ENCODE assay signal across 23 cellular contexts in the genomic region with DNA sequence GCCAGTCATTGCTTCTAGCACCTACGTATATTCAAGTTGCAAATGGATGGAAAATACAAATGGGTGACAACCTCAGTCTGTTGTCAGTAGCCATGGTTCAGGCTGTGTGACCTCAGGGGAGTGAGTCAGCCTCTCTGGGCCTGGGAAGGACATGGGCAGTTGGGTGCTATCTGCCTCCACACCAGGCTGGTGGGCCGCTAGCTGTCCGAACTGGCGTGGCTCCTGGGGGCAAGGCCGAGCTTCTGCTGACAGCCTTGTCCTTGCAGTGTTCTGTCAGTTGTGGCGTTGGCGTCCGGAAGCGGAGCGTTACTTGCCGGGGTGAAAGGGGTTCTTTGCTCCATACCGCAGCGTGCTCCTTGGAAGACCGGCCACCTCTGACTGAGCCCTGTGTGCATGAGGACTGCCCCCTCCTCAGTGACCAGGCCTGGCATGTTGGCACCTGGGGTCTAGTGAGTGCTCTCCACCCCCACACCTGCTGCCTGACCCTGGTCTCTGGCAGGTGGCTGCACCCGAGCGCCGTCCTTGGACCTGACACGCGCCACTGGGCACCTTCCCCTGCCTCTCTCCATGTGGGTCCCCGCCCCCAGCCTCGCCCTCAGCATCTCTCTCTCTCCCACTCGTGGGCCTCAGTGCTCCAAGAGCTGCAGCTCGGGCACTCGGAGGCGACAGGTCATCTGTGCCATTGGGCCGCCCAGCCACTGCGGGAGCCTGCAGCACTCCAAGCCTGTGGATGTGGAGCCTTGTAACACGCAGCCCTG. TPM values are rescaled to one million over a fixed set of nuclear protein-coding genes. Genes with fewer than 3 reads are reported as not detected.
DNase-seq lines count a peak whose midpoint lies in the region; ATAC-seq, FAIRE-seq and TF ChIP-seq lines count a peak whose summit lies in the region.
"Had no signal": no experiment of that assay in that cellular context is flagged by ENCODE, and none has a peak within 500 bp of the region (broad histone marks: within the 10 kb centered on the region; RNA-seq: fewer than 3 reads in every experiment).

No MANE protein-coding gene starts in this region.

- H3K18ac ChIP-seq in H1 (ENCODE audit: extremely low read depth, low read length) = no peak overlapping the region

- no TSS peak for BruUV-seq in A673 (replicated peaks; lab: Mats Ljungman, UMichigan)

- intact Hi-C loops in mucosa of descending colon (cut with DNase I, micrococcal nuclease) = no loop called here
- intact Hi-C loops in naive thymus-derived CD4-positive, alpha-beta T cell (cut with micrococcal nuclease) = no loop called here
- intact Hi-C loops in A673 (cut with micrococcal nuclease; ENCODE audit: unreplicated experiment) = no loop called here

- H4K8ac ChIP-seq in H1 (ENCODE audit: extremely low read depth, insufficient read depth, low read length) = no peak overlapping the region

- H3K27ac Mint-ChIP-seq in naive thymus-derived CD4-positive, alpha-beta T cell = no peak overlapping the region
- H3K27ac Mint-ChIP-seq: CD4-positive, alpha-beta T cell had no signal

- no peak for DNase-seq in A549 (ENCODE audit: low read depth in 1 of 2, low spot score in 1 of 2)
- no peak for DNase-seq in H1 (ENCODE audit: low read depth in 1 of 2, low spot score in 2 of 2)
- peak in 2 of 3 donors; percentile 9 to 45 for DNase-seq in mucosa of descending colon
- DNase-seq in naive thymus-derived CD4-positive, alpha-beta T cell = no peak
- DNase-seq in A673 (ENCODE audit: low spot score) = no peak
- DNase-seq: Caco-2; CD4-positive, alpha-beta T cell; DMS 273 treated with DMSO at 0.1 percent for 48 hours; DMS79 treated with DMSO at 0.1 percent for 48 hours; GOT3; MM.1S; NCI-H1048; NCI-H1436 treated with DMSO at 0.1 percent for 48 hours; NCI-H2029; NCI-H226; NCI-H510A treated with DMSO at 0.1 percent for 48 hours; NCI-H748 treated with DMSO at 0.1 percent for 48 hours had no signal

- H2BK5ac ChIP-seq in H1 (ENCODE audit: low read depth, low read length) = no peak overlapping the region

- H3K27ac ChIP-seq in A549 (no peak overlapping the region), HEK293 (ENCODE audit: extremely low read depth, low read depth, low read length) (no peak overlapping the region), H1 (ENCODE audit: low read depth, low read length) (no peak overlapping the region), A673 (ENCODE audit: low read depth, low read length, poor library complexity, severe bottlenecking) (no peak overlapping the region)
- H3K27ac ChIP-seq in naive thymus-derived CD4-positive, alpha-beta T cell (ENCODE audit: low read depth, low read length) = no peak overlapping the region

- H3K4me1 Mint-ChIP-seq in naive thymus-derived CD4-positive, alpha-beta T cell = no peaks in the 10 kb centered on the region

- no peak overlapping the region for H2AK5ac ChIP-seq in H1 (ENCODE audit: low read depth, low read length)

- H3K4me2 ChIP-seq in A549 (no peak overlapping the region), H1 (ENCODE audit: insufficient read depth in 1 of 2, low read depth in 2 of 2, low read length in 2 of 2) (no peak overlapping the region; a peak in 1 of 4 replicates)

- H3K4me3 ChIP-seq in A549 (no peak overlapping the region), HEK293 (ENCODE audit: low read depth, low read length) (no peak overlapping the region), H1 (ENCODE audit: extremely low read depth in 1 of 4, insufficient read depth in 2 of 4, low read depth in 3 of 4, low read length in 4 of 4) (no peak overlapping the region), mucosa of descending colon (no peak overlapping the region), A673 (ENCODE audit: low read depth, low read length, poor library complexity, severe bottlenecking) (no peak overlapping the region)
- no peak overlapping the region for H3K4me3 ChIP-seq in naive thymus-derived CD4-positive, alpha-beta T cell (ENCODE audit: low read length)

- TF ChIP-seq CTCF in A549 (IDR thresholded peaks at IDR 0.05) (no peak), HEK293 (tag by site-specific recombination; IDR thresholded peaks at IDR 0.05) (no peak), H1 (IDR thresholded peaks at IDR 0.05; ENCODE audit: control extremely low read depth in 1 of 3, insufficient read depth in 1 of 3, low read depth in 1 of 3, low read length in 3 of 3) (no peak), mucosa of descending colon (IDR thresholded peaks at IDR 0.05) (no peak), A673 (conservative IDR thresholded peaks at IDR 0.05; ENCODE audit: low read depth, low read length) (no peak)

- POLR2A ChIA-PET in A549 (lab: Yijun Ruan, JAX) = no interaction called here
- POLR2A ChIA-PET in HEK293 (lab: Yijun Ruan, JAX) = no interaction called here
- POLR2A ChIA-PET in H1 (lab: Charles Lee; ENCODE audit: partially characterized antibody) = interaction anchor here (0.6 to 1.3 kb wide), 2 partner anchors 18 to 188 kb away, joined by 3 to 4 read pairs; no protein-coding TSS in a partner anchor
- POLR2A ChIA-PET in naive thymus-derived CD4-positive, alpha-beta T cell (lab: Charles Lee) = no interaction called here
- POLR2A ChIA-PET in A673 (lab: Charles Lee; ENCODE audit: low non-redundant PET) = no interaction called here

- H3K9me3 Mint-ChIP-seq in naive thymus-derived CD4-positive, alpha-beta T cell = no peaks in the 10 kb centered on the region
- H3K9me3 Mint-ChIP-seq: CD4-positive, alpha-beta T cell had no signal

- WGBS in A549 (ENCODE audit: missing lambda C conversion rate) = 89% methylated on average over 28 of the region's 28 CpGs
- WGBS in H1 (ENCODE audit: extremely low coverage in 1 of 2, insufficient coverage in 1 of 2, insufficient read length in 1 of 2, insufficient replicate concordance in 2 of 2, low coverage in 1 of 2, low lambda C conversion rate in 2 of 2, missing lambda C conversion rate in 1 of 2), 2 experiments = 95% methylated on average over 28 of the region's 28 CpGs; no CpG with 5 or more reads in 1 of the 2 experiments

- H3K79me1 ChIP-seq in H1 (ENCODE audit: low read depth, low read length) = no peaks in the 10 kb centered on the region

- no peak overlapping the region for H3K56ac ChIP-seq in H1 (replicated peaks; ENCODE audit: insufficient read length, low read depth, low read length)

- no peak overlapping the region for H3K23ac ChIP-seq in H1 (ENCODE audit: insufficient read length)

- TF ChIP-seq RAD21 in A549 (conservative IDR thresholded peaks at IDR 0.05 in 1 of 2, IDR thresholded peaks at IDR 0.05 in 1 of 2) (no peak), H1 (IDR thresholded peaks at IDR 0.05 in 1 of 2, conservative IDR thresholded peaks at IDR 0.05 in 1 of 2; ENCODE audit: low read depth in 2 of 2, low read length in 2 of 2) (no peak)

- peaks cover 0 to 7% of the 10 kb centered on the region in 2 experiments for H4K20me1 ChIP-seq in H1 (replicated peaks in 1 of 2; ENCODE audit: control insufficient read depth in 1 of 2, insufficient read depth in 2 of 2, low read length in 2 of 2)

- H3K36me3 Mint-ChIP-seq in naive thymus-derived CD4-positive, alpha-beta T cell = no peaks in the 10 kb centered on the region

- H3K9me3 ChIP-seq in A549 (no peaks in the 10 kb centered on the region), HEK293 (ENCODE audit: control insufficient read depth, insufficient read depth, low read depth, low read length) (no peaks in the 10 kb centered on the region), H1 (ENCODE audit: insufficient read depth in 2 of 2, low read depth in 1 of 2, low read length in 1 of 2) (no peaks in the 10 kb centered on the region), mucosa of descending colon (no peaks in the 10 kb centered on the region), A673 (ENCODE audit: low read depth, low read length, poor library complexity, severe bottlenecking) (no peaks in the 10 kb centered on the region)
- H3K9me3 ChIP-seq in naive thymus-derived CD4-positive, alpha-beta T cell (ENCODE audit: control insufficient read depth in 2 of 3, low read length in 3 of 3) = no peaks in the 10 kb centered on the region
- H3K9me3 ChIP-seq: Caco-2 had no signal

- H3K36me3 ChIP-seq in HEK293 (ENCODE audit: control insufficient read depth in 2 of 2, insufficient read depth in 1 of 2, low read length in 2 of 2) (no peaks in the 10 kb centered on the region; a peak in 1 of 3 replicates), H1 (ENCODE audit: control insufficient read depth in 2 of 4, insufficient read depth in 4 of 4, low read length in 3 of 4) (peaks cover 0 to 14% (median 7%) of the 10 kb centered on the region in 4 experiments; a peak in 5 of 8 replicates), mucosa of descending colon (ENCODE audit: low read depth) (no peaks in the 10 kb centered on the region), A673 (ENCODE audit: insufficient read depth, low read length, poor library complexity, severe bottlenecking) (no peaks in the 10 kb centered on the region)
- H3K36me3 ChIP-seq in naive thymus-derived CD4-positive, alpha-beta T cell (ENCODE audit: control insufficient read depth in 2 of 3, insufficient read depth in 3 of 3, low read length in 3 of 3) = no peaks in the 10 kb centered on the region

- no peak overlapping the region for H4K5ac ChIP-seq in H1 (ENCODE audit: insufficient read length, low read depth, low read length)

- H3K23me2 ChIP-seq in H1 (ENCODE audit: low read depth, low read length) = no peaks in the 10 kb centered on the region

- 0 out of 2 replicates have a peak overlapping the region, but pooled peaks have one; percentile 39 for H2BK12ac ChIP-seq in H1 (ENCODE audit: low read depth, low read length)

- no peaks in the 10 kb centered on the region for H3K27me3 Mint-ChIP-seq in naive thymus-derived CD4-positive, alpha-beta T cell
- H3K27me3 Mint-ChIP-seq: CD4-positive, alpha-beta T cell had no signal

- H2BK120ac ChIP-seq in H1 (replicated peaks; ENCODE audit: low read depth, low read length) = no peak overlapping the region

- CTCF ChIA-PET in A549 (lab: Yijun Ruan, JAX) (interaction anchor here (0.7 to 1.3 kb wide), 4 partner anchors 11 to 97 kb away, joined by 3 to 5 read pairs (median 3); no protein-coding TSS in a partner anchor), HEK293 (lab: Yijun Ruan, JAX) (interaction anchor here (0.6 kb wide), 1 partner anchor 22 kb away, joined by 4 read pairs; no protein-coding TSS in a partner anchor), H1 (lab: Charles Lee; ENCODE audit: partially characterized antibody) (no interaction called here), A673 (lab: Charles Lee) (no interaction called here)
- CTCF ChIA-PET in naive thymus-derived CD4-positive, alpha-beta T cell (lab: Charles Lee) = no interaction called here

- no peak overlapping the region for H2BK20ac ChIP-seq in H1 (ENCODE audit: low read length)

- no peak overlapping the region for H3K9ac ChIP-seq in H1 (replicated peaks in 1 of 4; ENCODE audit: extremely low read depth in 1 of 4, low read depth in 3 of 4, low read length in 3 of 4)

- FAIRE-seq in A549 (lab: Jason Lieb, UNC) (no peak), H1 (lab: Jason Lieb, UNC) (no peak)
- FAIRE-seq: RCC 7860 had no signal

- H3K4me3 Mint-ChIP-seq in naive thymus-derived CD4-positive, alpha-beta T cell = no peak overlapping the region
- H3K4me3 Mint-ChIP-seq: CD4-positive, alpha-beta T cell had no signal

- no peaks in the 10 kb centered on the region for H3K79me2 ChIP-seq in H1 (ENCODE audit: control insufficient read depth in 1 of 2, insufficient read depth in 2 of 2, low read length in 2 of 2)

- TF ChIP-seq POLR2A in A549 (IDR thresholded peaks at IDR 0.05; ENCODE audit: low read length) = no peak
- no peak for TF ChIP-seq POLR2A in H1 (IDR thresholded peaks at IDR 0.05; ENCODE audit: control extremely low read depth in 1 of 2, low read depth in 2 of 2, low read length in 2 of 2)

- H2AFZ ChIP-seq in H1 (ENCODE audit: low read length) = no peak overlapping the region

- H2BK15ac ChIP-seq in H1 (ENCODE audit: low read length) = no peak overlapping the region

- TF ChIP-seq EP300 in A549 (IDR thresholded peaks at IDR 0.05) = no peak
- no peak for TF ChIP-seq EP300 in H1 (IDR thresholded peaks at IDR 0.05; ENCODE audit: borderline replicate concordance in 1 of 2, low read depth in 2 of 2, low read length in 2 of 2)

- no peaks in the 10 kb centered on the region for H3K4me1 ChIP-seq in A549
- H3K4me1 ChIP-seq in HEK293 (ENCODE audit: control insufficient read depth, insufficient read depth, low read length) = no peaks in the 10 kb centered on the region
- H3K4me1 ChIP-seq in H1 (replicated peaks in 1 of 4; ENCODE audit: control insufficient read depth in 3 of 4, insufficient read depth in 4 of 4, low read length in 3 of 4) = no peaks in the 10 kb centered on the region; a peak in 1 of 7 replicates
- H3K4me1 ChIP-seq in mucosa of descending colon (ENCODE audit: low read depth) = no peaks in the 10 kb centered on the region
- H3K4me1 ChIP-seq in naive thymus-derived CD4-positive, alpha-beta T cell (ENCODE audit: control insufficient read depth in 2 of 2, insufficient read depth in 2 of 2, low read length in 2 of 2) = no peaks in the 10 kb centered on the region
- H3K4me1 ChIP-seq in A673 (ENCODE audit: insufficient read depth, low read length, poor library complexity, severe bottlenecking) = no peaks in the 10 kb centered on the region
- H3K4me1 ChIP-seq: Caco-2 had no signal

- ATAC-seq in A549 (no peak), mucosa of descending colon (no peak), HG03571 (IDR thresholded peaks at IDR 0.05; ENCODE audit: unreplicated experiment) (no peak), GM18520 (IDR thresholded peaks at IDR 0.05; ENCODE audit: unreplicated experiment) (no peak)
- no peak for ATAC-seq in naive thymus-derived CD4-positive, alpha-beta T cell
- ATAC-seq: Right ventricle myocardium inferior had no signal

- H3K27me3 ChIP-seq in H1 (replicated peaks in 1 of 4; ENCODE audit: control insufficient read depth in 3 of 4, extremely low read depth in 1 of 4, insufficient read depth in 3 of 4, low read length in 3 of 4) = no peaks in the 10 kb centered on the region
- H3K27me3 ChIP-seq in naive thymus-derived CD4-positive, alpha-beta T cell (ENCODE audit: control insufficient read depth in 2 of 2, insufficient read depth in 2 of 2, low read length in 2 of 2) = no peaks in the 10 kb centered on the region
- H3K27me3 ChIP-seq in A673 (replicated peaks; ENCODE audit: insufficient read depth, low read depth, low read length, poor library complexity) = no peaks in the 10 kb centered on the region

- no peak overlapping the region for H3K4ac ChIP-seq in H1 (replicated peaks; ENCODE audit: insufficient read length, low read depth, low read length)

- H3K14ac ChIP-seq in H1 (ENCODE audit: insufficient read length) = no peak overlapping the region

- H4K91ac ChIP-seq in H1 (replicated peaks; ENCODE audit: insufficient read length, low read length) = no peak overlapping the region

RNA-seq across cellular contexts. Expression of gene PAPLN, which starts 17.1 kb away (rescaled TPM):
- polyA plus RNA-seq in A549 (2011; rRNA removed) (4.3 and 5.0 TPM in 2 replicates), A549 (2017; fragmentation: RNase III; extraction: RNeasy Plus Mini Kit Qiagen cat#74134 plus additional on column Dnase treatment) (4.5 to 6.6 TPM (median 5.0 TPM) in 3 replicates), H1 (2011; rRNA removed) (25.6 and 33.7 TPM in 2 replicates)
- 5.9 and 9.2 TPM in 2 replicates for polyA plus RNA-seq in A549 (2012; cell fraction: cytosol; rRNA removed)
- 48.0 and 53.9 TPM in 2 replicates for polyA plus RNA-seq in A549 (2012; cell fraction: nucleus; rRNA removed)
- 5.9 and 7.1 TPM in 2 replicates for polyA minus RNA-seq in A549 (2011; rRNA and poly(A)+ RNA removed)
- 14.8 and 15.9 TPM in 2 replicates for total RNA-seq in H1 (2021; fragmentation: NEBNext Ultra II Directional; extraction: Animal tissue kit (Norgen Biotek cat#: 25700))
- 34.9 TPM for polyA plus RNA-seq in H1 (2011; cell fraction: cytosol; rRNA removed)
- 176 TPM for polyA plus RNA-seq in H1 (2011; cell fraction: nucleus; rRNA removed)
- polyA plus RNA-seq in H1 (2012, experiment 1 of 2) = 23.8 to 37.0 TPM (median 27.7 TPM) in 4 replicates
- 10.2 TPM for polyA plus RNA-seq in H1 (2012, experiment 2 of 2)
- polyA plus RNA-seq in H1 (2013, experiment 1 of 2) = 4.1 TPM
- polyA plus RNA-seq in H1 (2013, experiment 2 of 2) = 3.1 TPM
- polyA minus RNA-seq in H1 (2011; rRNA and poly(A)+ RNA removed) = 22.0 and 24.4 TPM in 2 replicates
- 22.1 TPM for polyA minus RNA-seq in H1 (2011; cell fraction: cytosol; rRNA and poly(A)+ RNA removed)
- polyA minus RNA-seq in H1 (2011; cell fraction: nucleus; rRNA and poly(A)+ RNA removed) = 58.7 TPM
- total RNA-seq in mucosa of descending colon (10 to 100 TPM in 1 of 3 donors, 1 to 10 TPM in 2; 4.9 to 22.5 (median 5.6) TPM), A673 (2021) (0.31 and 0.75 TPM in 2 replicates)
- total RNA-seq in naive thymus-derived CD4-positive, alpha-beta T cell = 1 to 10 TPM in 2 of 5 experiments, under 1 TPM in 3; 0.08 to 1.4 (median 0.41) TPM
- polyA plus RNA-seq in naive thymus-derived CD4-positive, alpha-beta T cell = under 1 TPM; 0.44 to 0.48 TPM
- total RNA-seq: SK-MEL-5 had no signal

Comparison
In these comparisons a context has a peak if more than half of its experiments do, and no peak if none do; other contexts are left out.
1. DNase-seq: peak in mucosa of descending colon (2 of 3); none in A549 (0 of 2), H1 (0 of 2), naive thymus-derived CD4-positive, alpha-beta T cell (0 of 9) and A673 (single experiment).
2. CTCF ChIA-PET loops: an anchor here in A549 (0.7 to 1.3 kb wide) and HEK293 (0.6 kb wide); none called in H1, naive thymus-derived CD4-positive, alpha-beta T cell and A673.